In genomic region chr2:73385486-73386341, GRCh38 we compare ENCODE assay signal across 8 cellular contexts. TPM values are rescaled to one million over a fixed set of nuclear protein-coding genes. Genes with fewer than 3 reads are reported as not detected.
DNase-seq lines count a peak whose midpoint lies in the region; ATAC-seq and FAIRE-seq lines count a peak whose summit lies in the region.

Gene ALMS1, plus strand, starts transcription at chr2:73385836. Its CDS starts 33 bp downstream, at chr2:73385869.

- peak within 1 kb of the TSS; percentile 15 for H2BK15ac ChIP-seq in mesenchymal stem cell (ENCODE audit: low read depth, poor library complexity, severe bottlenecking)

- DNase-seq in Caki2 (ENCODE audit: low read depth) = peak; percentile 94
- DNase-seq in HTR-8/SVneo (ENCODE audit: insufficient read length, low spot score) = peak; percentile 91
- DNase-seq in NOMO-1 treated with DMSO at 0.1 percent for 48 hours (lab: John Stamatoyannopoulos, UW; ENCODE audit: unreplicated experiment) = peak; percentile 93
- DNase-seq in activated CD8-positive, alpha-beta memory T cell treated with anti-CD3 and anti-CD28 coated beads for 4 hours (ENCODE audit: low read depth in 2 of 2) = peak; percentile 69 to 75
- peak; percentile 79 to 84 (median 81) for DNase-seq in effector memory CD8-positive, alpha-beta T cell
- peak; percentile 89 for DNase-seq in mesenchymal stem cell
- peak; percentile 72 for DNase-seq in stimulated activated CD8-positive, alpha-beta memory T cell treated with anti-CD3 and anti-CD28 coated beads, Interleukin-12 subunit alpha, Interleukin-12 subunit beta, amount 100 ng/mL, for 24 hours (ENCODE audit: extremely low read depth)

- H3K79me1 ChIP-seq in mesenchymal stem cell (replicated peaks; ENCODE audit: low read length, poor library complexity, severe bottlenecking) = peaks cover 14% of the 10 kb centered on the region

- H3K14ac ChIP-seq in mesenchymal stem cell (ENCODE audit: low read length in 2 of 2) = peak within 1 kb of the TSS in 1 of 2 experiments; percentile 100

- H2AFZ ChIP-seq in mesenchymal stem cell (ENCODE audit: low read depth, low read length) = peak within 1 kb of the TSS; percentile 97

- H3K36me3 ChIP-seq in mesenchymal stem cell (ENCODE audit: control insufficient read depth in 1 of 2, insufficient read depth in 2 of 2, low read depth in 1 of 2, low read length in 2 of 2) = no peaks in the 10 kb centered on the region

- H3K4ac ChIP-seq in mesenchymal stem cell (ENCODE audit: low read depth in 1 of 2, low read length in 2 of 2) = peak within 1 kb of the TSS; percentile 31 to 85

- peak; percentile 87 for ATAC-seq in GM21381 (IDR thresholded peaks at IDR 0.05; ENCODE audit: unreplicated experiment)
- ATAC-seq in effector memory CD8-positive, alpha-beta T cell (replicated peaks) = peak; percentile 87

- peaks cover 12% of the 10 kb centered on the region for H3K36me3 Mint-ChIP-seq in effector memory CD8-positive, alpha-beta T cell (ENCODE audit: insufficient read depth)

- peak within 1 kb of the TSS; percentile 88 for H3K9ac ChIP-seq in mesenchymal stem cell (ENCODE audit: low read length)

- H3K23ac ChIP-seq in mesenchymal stem cell (ENCODE audit: low read length in 2 of 2) = peak within 1 kb of the TSS in 1 of 2 experiments; percentile 42

- peak within 1 kb of the TSS; percentile 34 to 100 for H3K18ac ChIP-seq in mesenchymal stem cell (ENCODE audit: low read depth in 1 of 2, low read length in 2 of 2)

- H4K91ac ChIP-seq in mesenchymal stem cell (ENCODE audit: low read length) = peak within 1 kb of the TSS; percentile 53

- no peaks in the 10 kb centered on the region for H3K9me3 ChIP-seq in mesenchymal stem cell (ENCODE audit: control insufficient read depth, low read length)

- H2BK12ac ChIP-seq in mesenchymal stem cell (ENCODE audit: low read length in 2 of 2) = peak within 1 kb of the TSS in 1 of 2 experiments; percentile 83

- H3K27ac ChIP-seq in mesenchymal stem cell (ENCODE audit: low read length, poor library complexity, severe bottlenecking) = peak within 1 kb of the TSS; percentile 69

- H3K4me1 Mint-ChIP-seq in effector memory CD8-positive, alpha-beta T cell (ENCODE audit: low read depth in 2 of 2) = peaks cover 19 to 30% of the 10 kb centered on the region in 2 donors

- FAIRE-seq in HTR-8/SVneo (lab: Jason Lieb, UNC) = peak; percentile 93

- peaks cover 8 to 18% of the 10 kb centered on the region in 2 experiments for H3K27me3 ChIP-seq in mesenchymal stem cell (ENCODE audit: control insufficient read depth in 1 of 2, insufficient read depth in 1 of 2, low read length in 2 of 2)

- peak within 1 kb of the TSS; percentile 69 for H4K8ac ChIP-seq in mesenchymal stem cell (ENCODE audit: low read length)

- under 1% methylated on average over 61 of the region's 86 CpGs for WGBS in mesenchymal stem cell

- H2BK120ac ChIP-seq in mesenchymal stem cell (ENCODE audit: low read depth, low read length) = no peak within 1 kb of the TSS

- peak within 1 kb of the TSS; percentile 3 for H2BK5ac ChIP-seq in mesenchymal stem cell (ENCODE audit: low read depth, low read length, poor library complexity, severe bottlenecking)

- H3K4me3 ChIP-seq in mesenchymal stem cell (ENCODE audit: insufficient read depth in 1 of 2, low read depth in 1 of 2, low read length in 2 of 2) = peak within 1 kb of the TSS; percentile 76 to 85

- H3K4me2 ChIP-seq in mesenchymal stem cell (ENCODE audit: low read length, poor library complexity, severe bottlenecking) = peak within 1 kb of the TSS; percentile 98

- H3K4me1 ChIP-seq in mesenchymal stem cell (ENCODE audit: control insufficient read depth, insufficient read depth, low read depth, low read length) = no peaks in the 10 kb centered on the region

- no peak within 1 kb of the TSS for H2AK5ac ChIP-seq in mesenchymal stem cell (ENCODE audit: low read length, severe bottlenecking)

- peak within 1 kb of the TSS; percentile 85 to 88 for H3K4me3 Mint-ChIP-seq in effector memory CD8-positive, alpha-beta T cell

- peak within 1 kb of the TSS; percentile 88 to 89 for H3K27ac Mint-ChIP-seq in effector memory CD8-positive, alpha-beta T cell

- in situ Hi-C loops in Caki2 (cut with HindIII; ENCODE audit: low pct_unique_long_range_greater_than_20kb, low sequenced_read_pairs) = no loop called here

- no peaks in the 10 kb centered on the region for H3K9me3 Mint-ChIP-seq in effector memory CD8-positive, alpha-beta T cell

- peaks cover 7 to 8% of the 10 kb centered on the region in 2 donors for H3K27me3 Mint-ChIP-seq in effector memory CD8-positive, alpha-beta T cell

RNA-seq across cellular contexts. Expression of gene ALMS1, which starts in this region (rescaled TPM):
- total RNA-seq in Caki2 (2014; rRNA removed; shearing (Covaris generic); ENCODE audit: low replicate concordance) = 6.4 and 17.0 TPM in 2 replicates
- 2.8 TPM for polyA plus RNA-seq in mesenchymal stem cell (2013, experiment 1 of 2)
- 2.8 TPM for polyA plus RNA-seq in mesenchymal stem cell (2013, experiment 2 of 2)

Comparison
In these comparisons a context has a peak if more than half of its experiments do, and no peak if none do; other contexts are left out.
1. Peak in every context shown above with its lines: DNase-seq, ATAC-seq, H3K4me3 ChIP-seq and H3K27ac ChIP-seq.